ENCODE assay signal across 8 cellular contexts in the genomic region with DNA sequence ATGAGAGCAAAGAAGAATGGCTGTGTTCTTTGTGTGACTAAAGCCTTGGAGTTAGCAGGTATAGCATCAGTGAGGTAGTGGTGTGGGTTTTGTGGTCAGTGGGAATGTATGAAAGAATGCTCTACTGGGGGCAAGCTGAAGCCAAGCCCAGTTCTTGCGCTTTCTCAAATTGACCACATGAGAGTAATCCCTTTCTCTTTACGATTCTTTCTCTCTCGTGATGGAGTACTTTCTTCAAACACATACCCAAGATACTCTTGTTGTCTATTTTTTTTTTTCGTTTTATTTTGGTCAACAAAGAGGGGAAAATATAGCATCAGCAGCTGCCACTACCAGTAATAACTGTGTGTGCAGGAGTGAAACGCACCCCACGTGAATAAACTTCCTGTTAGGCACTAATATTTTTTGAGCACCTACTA. TPM values are rescaled to one million over a fixed set of nuclear protein-coding genes. Genes with fewer than 3 reads are reported as not detected.
A peak's percentile ranks its signal among the peaks of the same experiment; 100 is the strongest.
DNase-seq lines count a peak whose midpoint lies in the region; ATAC-seq and FAIRE-seq lines count a peak whose summit lies in the region.

No MANE protein-coding gene starts in this region.

- FAIRE-seq in GM18507 (lab: Jason Lieb, UNC), result peak; percentile 90

- DNase-seq in GM18507 (ENCODE audit: extremely low spot score, insufficient read length, low read depth) (no peak), germinal center (ENCODE audit: low spot score) (peak; percentile 35), MV-4-11 (lab: John Stamatoyannopoulos, UW) (no peak), occipital lobe (lab: John Stamatoyannopoulos, UW) (no peak), middle frontal gyrus (ENCODE audit: extremely low spot score, low spot score) (no peak), NCI-H1930 (lab: John Stamatoyannopoulos, UW) (no peak)

- ATAC-seq in GM21619 (IDR thresholded peaks at IDR 0.05; ENCODE audit: unreplicated experiment) (peak; percentile 75), HG03520 (IDR thresholded peaks at IDR 0.05; ENCODE audit: unreplicated experiment) (peak; percentile 49)

RNA-seq across cellular contexts. Expression of a gene that starts 8.4 kb away (rescaled TPM):
- 43.5 TPM for total RNA-seq in occipital lobe

RNA-seq across cellular contexts. Expression of a gene that starts 48.0 kb away (rescaled TPM):
- 11.2 TPM for total RNA-seq in occipital lobe
